In genomic region chr4:140743194-140743931, GRCh38 we compare ENCODE assay signal across 9 cellular contexts. TPM values are rescaled to one million over a fixed set of nuclear protein-coding genes. Genes with fewer than 3 reads are reported as not detected.
DNase-seq lines count a peak whose midpoint lies in the region; ATAC-seq, FAIRE-seq and TF ChIP-seq lines count a peak whose summit lies in the region.
"Had no signal": no experiment of that assay in that cellular context is flagged by ENCODE, and none has a peak within 500 bp of the region (broad histone marks: within the 10 kb centered on the region; RNA-seq: fewer than 3 reads in every experiment).

No MANE protein-coding gene starts in this region.

- H3K27me3 Mint-ChIP-seq in T-helper 2 cell treated with Interferon-gamma antibody and Interleukin-4, amounts not matched to agents 5 μg/mL and 100 μg/mL, for 36 hours (ENCODE audit: low read depth), result peaks cover 14% of the 10 kb centered on the region
- H3K27me3 Mint-ChIP-seq in activated naive CD4-positive, alpha-beta T cell treated with anti-CD3 and anti-CD28 coated beads for 36 hours (ENCODE audit: low read depth), result peaks cover 23% of the 10 kb centered on the region

- TF ChIP-seq CTCF in RWPE2 (IDR thresholded peaks at IDR 0.05; ENCODE audit: poor library complexity, severe bottlenecking), result peak; percentile 34
- TF ChIP-seq CTCF in keratinocyte (optimal IDR thresholded peaks at IDR 0.05 in 1 of 3, IDR thresholded peaks at IDR 0.05 in 1 of 3, conservative IDR thresholded peaks at IDR 0.05 in 1 of 3; ENCODE audit: extremely low read depth in 1 of 3, insufficient read depth in 2 of 3, low read length in 3 of 3), result peak; percentile 19 to 27 (median 27)

- intact Hi-C loops in activated naive CD4-positive, alpha-beta T cell treated with anti-CD3 and anti-CD28 coated beads for 36 hours (cut with micrococcal nuclease), result no loop called here

- H3K27ac ChIP-seq in RWPE2 (ENCODE audit: poor library complexity, severe bottlenecking) (no peak overlapping the region), keratinocyte (ENCODE audit: control insufficient read depth, insufficient read depth, low read length) (no peak overlapping the region)
- H3K27ac ChIP-seq: HL-60 had no signal

- H3K9me3 ChIP-seq in RWPE2 (ENCODE audit: severe bottlenecking) (peaks cover 3% of the 10 kb centered on the region), keratinocyte (ENCODE audit: control insufficient read depth, low read depth, low read length) (no peaks in the 10 kb centered on the region)

- dilution Hi-C loops in keratinocyte (cut with MboI; ENCODE audit: extremely low pct_ligation_motif_present, low sequenced_read_pairs), result no loop called here

- no peaks in the 10 kb centered on the region for H3K36me3 ChIP-seq in RWPE2 (ENCODE audit: low read depth)
- no peaks in the 10 kb centered on the region for H3K36me3 ChIP-seq in keratinocyte (ENCODE audit: control insufficient read depth in 2 of 2, extremely low read depth in 1 of 2, insufficient read depth in 2 of 2, low read length in 2 of 2)

- ATAC-seq in GM18868 (IDR thresholded peaks at IDR 0.05; ENCODE audit: unreplicated experiment) (peak; percentile 74), HG02981 (IDR thresholded peaks at IDR 0.05; ENCODE audit: unreplicated experiment) (peak; percentile 68), RWPE2 (ENCODE audit: low read depth) (peak; percentile 46; the same call in 2 of the 3 replicates)

- no peak overlapping the region for H3K27ac Mint-ChIP-seq in T-helper 2 cell treated with Interferon-gamma antibody and Interleukin-4, amounts not matched to agents 5 μg/mL and 100 μg/mL, for 36 hours
- no peak overlapping the region for H3K27ac Mint-ChIP-seq in activated naive CD4-positive, alpha-beta T cell treated with anti-CD3 and anti-CD28 coated beads for 36 hours

- peaks cover 2% of the 10 kb centered on the region for H3K4me1 Mint-ChIP-seq in T-helper 2 cell treated with Interferon-gamma antibody and Interleukin-4, amounts not matched to agents 5 μg/mL and 100 μg/mL, for 36 hours (ENCODE audit: low read depth)
- H3K4me1 Mint-ChIP-seq in activated naive CD4-positive, alpha-beta T cell treated with anti-CD3 and anti-CD28 coated beads for 36 hours (ENCODE audit: low read depth), result peaks cover 2% of the 10 kb centered on the region

- H3K4me1 ChIP-seq in RWPE2 (ENCODE audit: insufficient read depth, poor library complexity, severe bottlenecking), result peaks cover 11% of the 10 kb centered on the region
- H3K4me1 ChIP-seq in keratinocyte (ENCODE audit: control insufficient read depth, extremely low read depth, insufficient read depth, low read length), result peaks cover 18% of the 10 kb centered on the region

- CTCF ChIA-PET in activated naive CD4-positive, alpha-beta T cell treated with anti-CD3 and anti-CD28 coated beads for 36 hours (lab: Charles Lee), result no interaction called here

- H3K27me3 ChIP-seq in RWPE2 (ENCODE audit: insufficient read depth, poor library complexity, severe bottlenecking) (no peaks in the 10 kb centered on the region), keratinocyte (ENCODE audit: control insufficient read depth, extremely low read depth, insufficient read depth, low read length) (no peaks in the 10 kb centered on the region)

- in situ Hi-C loops in ACHN (cut with HindIII; ENCODE audit: low pct_ligation_motif_present, low pct_unique_long_range_greater_than_20kb, low sequenced_read_pairs), result no loop called here

- no peak overlapping the region for H2AFZ ChIP-seq in keratinocyte (ENCODE audit: control insufficient read depth, low read length)

- H3K9me3 Mint-ChIP-seq in T-helper 2 cell treated with Interferon-gamma antibody and Interleukin-4, amounts not matched to agents 5 μg/mL and 100 μg/mL, for 36 hours, result no peaks in the 10 kb centered on the region
- peaks cover 3% of the 10 kb centered on the region for H3K9me3 Mint-ChIP-seq in activated naive CD4-positive, alpha-beta T cell treated with anti-CD3 and anti-CD28 coated beads for 36 hours

- H3K9ac ChIP-seq in keratinocyte (ENCODE audit: control insufficient read depth, extremely low read depth, insufficient read depth, low read length), result no peak overlapping the region

- DNase-seq in ACHN (peak; percentile 40), RWPE2 (ENCODE audit: low spot score) (no peak), keratinocyte (ENCODE audit: low read depth, low spot score) (no peak), hippocampal formation (lab: John Stamatoyannopoulos, UW) (no peak)
- no peak for DNase-seq in T-helper 2 cell treated with Interferon-gamma antibody and Interleukin-4, amounts not matched to agents 5 μg/mL and 100 μg/mL, for 36 hours (ENCODE audit: low spot score)
- DNase-seq in activated naive CD4-positive, alpha-beta T cell treated with anti-CD3 and anti-CD28 coated beads for 36 hours, result no peak

- H3K4me3 Mint-ChIP-seq in T-helper 2 cell treated with Interferon-gamma antibody and Interleukin-4, amounts not matched to agents 5 μg/mL and 100 μg/mL, for 36 hours, result no peak overlapping the region
- H3K4me3 Mint-ChIP-seq in activated naive CD4-positive, alpha-beta T cell treated with anti-CD3 and anti-CD28 coated beads for 36 hours, result no peak overlapping the region

- H3K4me3 ChIP-seq in RWPE2 (ENCODE audit: severe bottlenecking) (no peak overlapping the region), keratinocyte (ENCODE audit: control insufficient read depth in 2 of 3, extremely low read depth in 1 of 3, insufficient read depth in 2 of 3, low read depth in 1 of 3, low read length in 3 of 3) (no peak overlapping the region)

- peak; percentile 63 for FAIRE-seq in keratinocyte (lab: Jason Lieb, UNC)

- H4K20me1 ChIP-seq in keratinocyte (ENCODE audit: control insufficient read depth, extremely low read depth, insufficient read depth, low read length), result no peaks in the 10 kb centered on the region

- H3K79me2 ChIP-seq in keratinocyte (ENCODE audit: control insufficient read depth, insufficient read depth, low read length), result peaks cover 6% of the 10 kb centered on the region

- no peaks in the 10 kb centered on the region for H3K9me1 ChIP-seq in keratinocyte (ENCODE audit: control insufficient read depth, extremely low read depth, insufficient read depth, low read length)

- no peaks in the 10 kb centered on the region for H3K36me3 Mint-ChIP-seq in T-helper 2 cell treated with Interferon-gamma antibody and Interleukin-4, amounts not matched to agents 5 μg/mL and 100 μg/mL, for 36 hours (ENCODE audit: low read depth)
- H3K36me3 Mint-ChIP-seq in activated naive CD4-positive, alpha-beta T cell treated with anti-CD3 and anti-CD28 coated beads for 36 hours (ENCODE audit: low read depth), result peaks cover 1% of the 10 kb centered on the region

- no peak overlapping the region for H3K4me2 ChIP-seq in keratinocyte (ENCODE audit: control insufficient read depth, extremely low read depth, insufficient read depth, low read depth, low read length)

RNA-seq across cellular contexts. Expression of gene TBC1D9, which starts 12.8 kb away (rescaled TPM):
- polyA plus RNA-seq in keratinocyte, result 9.0 to 14.7 TPM (median 11.6 TPM) in 3 replicates
- polyA plus RNA-seq in keratinocyte (2011; ENCODE audit: low read depth), result 15.5 TPM
- polyA plus RNA-seq in keratinocyte (2011; cell fraction: cytosol; rRNA removed), result 10.8 and 15.6 TPM in 2 replicates
- polyA plus RNA-seq in keratinocyte (2011; cell fraction: nucleus; rRNA removed), result 21.1 and 22.8 TPM in 2 replicates
- 8.5 and 14.5 TPM in 2 replicates for polyA plus RNA-seq in keratinocyte (2012; ENCODE audit: low replicate concordance)
- 10.7 to 30.3 TPM (median 28.9 TPM) in 3 replicates for polyA minus RNA-seq in keratinocyte
- 20.9 TPM for polyA minus RNA-seq in keratinocyte (2011; cell fraction: cytosol; rRNA and poly(A)+ RNA removed)
- 34.7 and 49.0 TPM in 2 replicates for polyA minus RNA-seq in keratinocyte (2011; cell fraction: nucleus; rRNA and poly(A)+ RNA removed)
- under 1 TPM in 1 of 2 experiments, not detected in 1; 0.12 TPM for total RNA-seq in activated naive CD4-positive, alpha-beta T cell treated with anti-CD3 and anti-CD28 coated beads for 36 hours
